In the genomic region with DNA sequence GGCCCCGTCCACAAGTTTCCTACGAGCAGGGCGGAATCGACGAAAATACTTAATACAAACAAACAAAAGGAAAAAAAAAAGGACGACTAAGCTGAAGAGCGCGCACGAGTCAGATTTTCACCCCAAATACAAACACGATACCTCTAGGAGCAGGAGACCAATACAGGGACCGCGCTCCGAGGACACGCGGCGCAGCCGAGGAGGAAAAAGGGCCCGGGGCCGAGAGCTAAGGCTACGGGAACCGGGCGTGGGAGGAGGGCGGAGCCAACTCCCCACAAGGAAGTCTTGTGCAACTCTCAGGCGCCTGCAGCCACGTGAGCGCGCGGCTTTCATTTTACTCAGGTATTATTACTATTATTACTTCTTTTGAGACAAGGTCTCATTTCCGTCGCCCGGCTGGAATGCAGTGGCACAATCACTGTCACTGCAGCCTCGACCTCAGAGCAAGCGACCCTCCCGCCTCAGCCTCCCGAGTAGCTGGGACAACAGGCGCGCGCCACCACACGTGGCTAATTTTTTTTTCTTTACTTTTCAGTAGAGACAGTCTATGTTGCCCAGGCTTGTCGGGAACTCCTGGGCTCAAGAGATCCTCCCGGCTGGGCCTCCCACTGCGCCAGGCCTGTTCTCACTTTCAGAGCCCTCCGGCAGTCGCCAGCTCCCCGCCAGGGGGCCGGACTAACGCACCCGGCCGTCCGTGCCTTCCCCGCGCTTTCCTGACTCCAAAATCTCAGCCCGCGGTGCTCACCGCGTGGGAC, we compare ENCODE assay signal across 1 cellular context.
TF ChIP-seq lines count a peak whose summit lies in the region.

No MANE protein-coding gene starts in this region.

TF ChIP-seq in HepG2, 621 proteins besides CTCF, POLR2A, EP300 and RAD21 (continued from another document and continues in another):
- TF ChIP-seq E2F2 (CRISPR knock-in tag; IDR thresholded peaks at IDR 0.05; ENCODE audit: borderline replicate concordance) (peak; percentile 26; the same call in 1 of the 2 replicates), ZNF773 (CRISPR knock-in tag; IDR thresholded peaks at IDR 0.05; ENCODE audit: borderline replicate concordance) (0 out of 2 replicates have a peak, but pooled peaks have one; percentile 68), SIX4 (CRISPR knock-in tag; IDR thresholded peaks at IDR 0.05) (no peak), AHR (CRISPR knock-in tag; IDR thresholded peaks at IDR 0.05) (no peak), KMT2B (CRISPR knock-in tag; IDR thresholded peaks at IDR 0.05) (no peak), ZNF484 (CRISPR knock-in tag; IDR thresholded peaks at IDR 0.05; ENCODE audit: borderline replicate concordance, low read depth) (no peak), HOXD1 (CRISPR knock-in tag; IDR thresholded peaks at IDR 0.05) (0 out of 2 replicates have a peak, but pooled peaks have one; percentile 18), ZBTB34 (CRISPR knock-in tag; IDR thresholded peaks at IDR 0.05) (no peak), BCL6 (CRISPR knock-in tag; IDR thresholded peaks at IDR 0.05) (no peak), ZKSCAN5 (CRISPR knock-in tag; IDR thresholded peaks at IDR 0.05) (no peak), SMYD3 (CRISPR knock-in tag; IDR thresholded peaks at IDR 0.05) (no peak), SOX5 (CRISPR knock-in tag; IDR thresholded peaks at IDR 0.05; ENCODE audit: borderline replicate concordance) (peak; percentile 65; the same call in 1 of the 2 replicates), SIX1 (CRISPR knock-in tag; IDR thresholded peaks at IDR 0.05; ENCODE audit: borderline replicate concordance) (0 out of 2 replicates have a peak, but pooled peaks have one; percentile 45), HNF4A (CRISPR knock-in tag; IDR thresholded peaks at IDR 0.05) (no peak; the same call in 1 of the 2 replicates), RXRA (CRISPR knock-in tag; IDR thresholded peaks at IDR 0.05) (peak; percentile 40; the same call in 1 of the 2 replicates), ZNF17 (CRISPR knock-in tag; IDR thresholded peaks at IDR 0.05) (no peak), IRF1 (CRISPR knock-in tag; IDR thresholded peaks at IDR 0.05; ENCODE audit: low read depth) (no peak), ZNF280B (CRISPR knock-in tag; IDR thresholded peaks at IDR 0.05; ENCODE audit: borderline replicate concordance) (no peak), BCL3 (CRISPR knock-in tag; IDR thresholded peaks at IDR 0.05) (0 out of 2 replicates have a peak, but pooled peaks have one; percentile 2), PTBP1 (IDR thresholded peaks at IDR 0.05; ENCODE audit: low read depth, low read length, poor library complexity, severe bottlenecking) (no peak), ZNF790 (CRISPR knock-in tag; IDR thresholded peaks at IDR 0.05; ENCODE audit: borderline replicate concordance) (no peak), ZNF296 (CRISPR knock-in tag; conservative IDR thresholded peaks at IDR 0.05) (0 out of 2 replicates have a peak, but pooled peaks have one; percentile 16), EED (CRISPR knock-in tag; IDR thresholded peaks at IDR 0.05) (no peak), ZFP91 (CRISPR knock-in tag; IDR thresholded peaks at IDR 0.05; ENCODE audit: borderline replicate concordance) (0 out of 2 replicates have a peak, but pooled peaks have one; percentile 57), IRX3 (CRISPR knock-in tag; IDR thresholded peaks at IDR 0.05; ENCODE audit: borderline replicate concordance, low read depth) (no peak), RXRB (CRISPR knock-in tag; IDR thresholded peaks at IDR 0.05; ENCODE audit: borderline replicate concordance) (peak; percentile 62), ZNF138 (CRISPR knock-in tag; IDR thresholded peaks at IDR 0.05; ENCODE audit: low read depth) (no peak), ZFP41 (CRISPR knock-in tag; IDR thresholded peaks at IDR 0.05; ENCODE audit: borderline replicate concordance) (no peak), SNAI1 (CRISPR knock-in tag; IDR thresholded peaks at IDR 0.05; ENCODE audit: borderline replicate concordance) (no peak), ZNF746 (CRISPR knock-in tag; IDR thresholded peaks at IDR 0.05) (0 out of 2 replicates have a peak, but pooled peaks have one; percentile 16), ZNF747 (CRISPR knock-in tag; IDR thresholded peaks at IDR 0.05; ENCODE audit: borderline replicate concordance) (no peak), PHF21A (CRISPR knock-in tag; IDR thresholded peaks at IDR 0.05) (no peak)
- TF ChIP-seq, protein P1, sequence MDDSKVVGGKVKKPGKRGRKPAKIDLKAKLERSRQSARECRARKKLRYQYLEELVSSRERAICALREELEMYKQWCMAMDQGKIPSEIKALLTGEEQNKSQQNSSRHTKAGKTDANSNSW (CRISPR knock-in tag; IDR thresholded peaks at IDR 0.05; ENCODE audit: borderline replicate concordance) = no peak
- TF ChIP-seq, protein P2, sequence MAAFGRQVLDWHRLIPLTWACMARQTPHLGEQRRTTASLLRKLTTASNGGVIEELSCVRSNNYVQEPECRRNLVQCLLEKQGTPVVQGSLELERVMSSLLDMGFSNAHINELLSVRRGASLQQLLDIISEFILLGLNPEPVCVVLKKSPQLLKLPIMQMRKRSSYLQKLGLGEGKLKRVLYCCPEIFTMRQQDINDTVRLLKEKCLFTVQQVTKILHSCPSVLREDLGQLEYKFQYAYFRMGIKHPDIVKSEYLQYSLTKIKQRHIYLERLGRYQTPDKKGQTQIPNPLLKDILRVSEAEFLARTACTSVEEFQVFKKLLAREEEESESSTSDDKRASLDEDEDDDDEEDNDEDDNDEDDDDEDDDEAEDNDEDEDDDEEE (CRISPR knock-in tag; IDR thresholded peaks at IDR 0.05) = no peak
- TF ChIP-seq, protein P3, sequence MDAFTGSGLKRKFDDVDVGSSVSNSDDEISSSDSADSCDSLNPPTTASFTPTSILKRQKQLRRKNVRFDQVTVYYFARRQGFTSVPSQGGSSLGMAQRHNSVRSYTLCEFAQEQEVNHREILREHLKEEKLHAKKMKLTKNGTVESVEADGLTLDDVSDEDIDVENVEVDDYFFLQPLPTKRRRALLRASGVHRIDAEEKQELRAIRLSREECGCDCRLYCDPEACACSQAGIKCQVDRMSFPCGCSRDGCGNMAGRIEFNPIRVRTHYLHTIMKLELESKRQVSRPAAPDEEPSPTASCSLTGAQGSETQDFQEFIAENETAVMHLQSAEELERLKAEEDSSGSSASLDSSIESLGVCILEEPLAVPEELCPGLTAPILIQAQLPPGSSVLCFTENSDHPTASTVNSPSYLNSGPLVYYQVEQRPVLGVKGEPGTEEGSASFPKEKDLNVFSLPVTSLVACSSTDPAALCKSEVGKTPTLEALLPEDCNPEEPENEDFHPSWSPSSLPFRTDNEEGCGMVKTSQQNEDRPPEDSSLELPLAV (CRISPR knock-in tag; conservative IDR thresholded peaks at IDR 0.05; ENCODE audit: low read depth) = no peak
- TF ChIP-seq, protein P4, sequence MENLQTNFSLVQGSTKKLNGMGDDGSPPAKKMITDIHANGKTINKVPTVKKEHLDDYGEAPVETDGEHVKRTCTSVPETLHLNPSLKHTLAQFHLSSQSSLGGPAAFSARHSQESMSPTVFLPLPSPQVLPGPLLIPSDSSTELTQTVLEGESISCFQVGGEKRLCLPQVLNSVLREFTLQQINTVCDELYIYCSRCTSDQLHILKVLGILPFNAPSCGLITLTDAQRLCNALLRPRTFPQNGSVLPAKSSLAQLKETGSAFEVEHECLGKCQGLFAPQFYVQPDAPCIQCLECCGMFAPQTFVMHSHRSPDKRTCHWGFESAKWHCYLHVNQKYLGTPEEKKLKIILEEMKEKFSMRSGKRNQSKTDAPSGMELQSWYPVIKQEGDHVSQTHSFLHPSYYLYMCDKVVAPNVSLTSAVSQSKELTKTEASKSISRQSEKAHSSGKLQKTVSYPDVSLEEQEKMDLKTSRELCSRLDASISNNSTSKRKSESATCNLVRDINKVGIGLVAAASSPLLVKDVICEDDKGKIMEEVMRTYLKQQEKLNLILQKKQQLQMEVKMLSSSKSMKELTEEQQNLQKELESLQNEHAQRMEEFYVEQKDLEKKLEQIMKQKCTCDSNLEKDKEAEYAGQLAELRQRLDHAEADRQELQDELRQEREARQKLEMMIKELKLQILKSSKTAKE (CRISPR knock-in tag; IDR thresholded peaks at IDR 0.05; ENCODE audit: borderline replicate concordance) = peak; percentile 48; the same call in 1 of the 2 replicates
- TF ChIP-seq, protein P5, sequence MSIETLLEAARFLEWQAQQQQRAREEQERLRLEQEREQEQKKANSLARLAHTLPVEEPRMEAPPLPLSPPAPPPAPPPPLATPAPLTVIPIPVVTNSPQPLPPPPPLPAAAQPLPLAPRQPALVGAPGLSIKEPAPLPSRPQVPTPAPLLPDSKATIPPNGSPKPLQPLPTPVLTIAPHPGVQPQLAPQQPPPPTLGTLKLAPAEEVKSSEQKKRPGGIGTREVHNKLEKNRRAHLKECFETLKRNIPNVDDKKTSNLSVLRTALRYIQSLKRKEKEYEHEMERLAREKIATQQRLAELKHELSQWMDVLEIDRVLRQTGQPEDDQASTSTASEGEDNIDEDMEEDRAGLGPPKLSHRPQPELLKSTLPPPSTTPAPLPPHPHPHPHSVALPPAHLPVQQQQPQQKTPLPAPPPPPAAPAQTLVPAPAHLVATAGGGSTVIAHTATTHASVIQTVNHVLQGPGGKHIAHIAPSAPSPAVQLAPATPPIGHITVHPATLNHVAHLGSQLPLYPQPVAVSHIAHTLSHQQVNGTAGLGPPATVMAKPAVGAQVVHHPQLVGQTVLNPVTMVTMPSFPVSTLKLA (IDR thresholded peaks at IDR 0.05) = peak; percentile 65
- TF ChIP-seq, protein P6, sequence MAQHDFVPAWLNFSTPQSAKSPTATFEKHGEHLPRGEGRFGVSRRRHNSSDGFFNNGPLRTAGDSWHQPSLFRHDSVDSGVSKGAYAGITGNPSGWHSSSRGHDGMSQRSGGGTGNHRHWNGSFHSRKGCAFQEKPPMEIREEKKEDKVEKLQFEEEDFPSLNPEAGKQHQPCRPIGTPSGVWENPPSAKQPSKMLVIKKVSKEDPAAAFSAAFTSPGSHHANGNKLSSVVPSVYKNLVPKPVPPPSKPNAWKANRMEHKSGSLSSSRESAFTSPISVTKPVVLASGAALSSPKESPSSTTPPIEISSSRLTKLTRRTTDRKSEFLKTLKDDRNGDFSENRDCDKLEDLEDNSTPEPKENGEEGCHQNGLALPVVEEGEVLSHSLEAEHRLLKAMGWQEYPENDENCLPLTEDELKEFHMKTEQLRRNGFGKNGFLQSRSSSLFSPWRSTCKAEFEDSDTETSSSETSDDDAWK (CRISPR knock-in tag; IDR thresholded peaks at IDR 0.05) = no peak
